8 cellular contexts compared by ENCODE assay signal in the genomic region with DNA sequence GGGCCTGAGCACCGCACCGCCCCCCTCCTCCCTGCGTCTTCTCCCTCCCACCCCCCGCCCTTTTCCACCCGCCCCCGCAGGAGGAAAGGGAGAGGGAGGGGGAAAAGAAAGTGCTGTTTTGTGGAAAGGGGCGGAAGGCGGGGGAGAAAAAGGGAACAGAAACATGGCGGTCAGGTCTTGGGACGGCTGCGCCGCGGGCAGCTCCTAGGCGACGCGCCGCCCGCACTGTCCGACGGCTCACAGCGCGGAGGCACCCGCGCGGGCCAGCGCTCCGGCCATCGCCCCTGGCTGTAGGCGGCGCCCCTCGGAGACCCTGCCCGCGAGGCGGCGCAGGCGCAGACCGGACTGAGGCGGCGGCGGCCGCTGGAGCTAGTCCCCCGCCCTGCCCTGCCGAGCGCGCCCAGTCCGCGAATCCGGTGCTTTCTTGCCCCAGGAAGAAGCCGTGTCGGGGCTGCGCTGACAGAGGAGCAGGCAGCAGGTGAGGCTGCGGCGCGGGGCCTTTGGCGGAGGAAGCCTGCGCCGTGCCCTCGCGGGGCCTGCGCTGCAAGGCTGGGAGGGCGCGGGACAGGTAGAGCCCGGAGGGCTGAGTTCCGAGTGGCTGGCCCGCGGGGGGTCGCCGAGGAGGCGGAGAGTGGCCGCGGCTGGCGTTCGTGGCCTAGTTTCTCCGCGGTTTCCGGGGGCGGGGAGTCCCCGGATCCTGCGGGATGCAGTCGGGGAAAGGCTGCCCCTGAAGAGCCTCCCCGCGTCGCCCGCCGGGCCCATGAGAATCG. TPM values are rescaled to one million over a fixed set of nuclear protein-coding genes. Genes with fewer than 3 reads are reported as not detected.
DNase-seq lines count a peak whose midpoint lies in the region; ATAC-seq and TF ChIP-seq lines count a peak whose summit lies in the region.

A gene (plus strand): TSS at position 338 of the 770 bp plus-strand sequence. CDS start 45,482 bp downstream, outside the sequence.

- intact Hi-C loops in colonic mucosa (cut with DNase I), result no loop called here

- ATAC-seq in GM19035 (IDR thresholded peaks at IDR 0.05; ENCODE audit: unreplicated experiment) (peak; percentile 74), HG03342 (IDR thresholded peaks at IDR 0.05; ENCODE audit: unreplicated experiment) (peak; percentile 76)

- H3K4me1 ChIP-seq in BE2C (peaks cover 7% of the 10 kb centered on the region), colonic mucosa (peaks cover 9% of the 10 kb centered on the region)

- H3K9me3 ChIP-seq in BE2C, result no peaks in the 10 kb centered on the region
- H3K9me3 ChIP-seq in colonic mucosa, result no peaks in the 10 kb centered on the region

- H3K27me3 ChIP-seq in BE2C, result no peaks in the 10 kb centered on the region
- no peaks in the 10 kb centered on the region for H3K27me3 ChIP-seq in colonic mucosa

- peak within 1 kb of the TSS; percentile 100 for H3K27ac ChIP-seq in colonic mucosa

- peak within 1 kb of the TSS; percentile 94 to 97 for H3K9ac ChIP-seq in colonic mucosa (ENCODE audit: low read depth in 2 of 2, low read length in 2 of 2)

- peak; percentile 95 for DNase-seq in BE2C
- DNase-seq in NCI-H460 (ENCODE audit: extremely low read depth, low read depth), result peak; percentile 77
- DNase-seq in activated CD4-positive, alpha-beta T cell treated with anti-CD3 and anti-CD28 coated beads for 48 hours, result peak; percentile 83
- DNase-seq in colonic mucosa, result peak; percentile 91
- peak; percentile 98 for DNase-seq in left kidney (ENCODE audit: low read depth, low spot score)
- DNase-seq in stimulated activated CD4-positive, alpha-beta T cell treated with anti-CD3 and anti-CD28 coated beads, Interleukin-2, amount 100 ng/mL, for 24 hours, result peak; percentile 71 to 75

- no peaks in the 10 kb centered on the region for H3K36me3 ChIP-seq in BE2C
- no peaks in the 10 kb centered on the region for H3K36me3 ChIP-seq in colonic mucosa

- TF ChIP-seq CTCF in BE2C (IDR thresholded peaks at IDR 0.05; ENCODE audit: low read depth, low read length) (no peak), colonic mucosa (IDR thresholded peaks at IDR 0.05) (no peak)

- H3K4me3 ChIP-seq in BE2C (ENCODE audit: low read depth, low read length) (peak within 1 kb of the TSS; percentile 90), colonic mucosa (peak within 1 kb of the TSS; percentile 98)

RNA-seq across cellular contexts. Expression of the gene that starts here (rescaled TPM):
- 6.1 TPM for polyA plus RNA-seq in BE2C (2012; ENCODE audit: insufficient read depth, insufficient read length, low read depth)
- total RNA-seq in NCI-H460 (2014; rRNA removed; shearing (Covaris generic)), result 28.8 and 34.4 TPM in 2 replicates
- 17.9 and 21.5 TPM in 2 replicates for polyA plus RNA-seq in NCI-H460 (2014; cell fraction: nucleus; rRNA removed)
- 10 to 100 TPM; 56.4 to 91.4 TPM for total RNA-seq in colonic mucosa

Comparison
In these comparisons a context has a peak if more than half of its experiments do, and no peak if none do; other contexts are left out.
1. Peak in every context shown above with its lines: DNase-seq, ATAC-seq, H3K4me3 ChIP-seq and H3K27ac ChIP-seq.